15 cellular contexts compared by ENCODE assay signal in genomic region chr1:42786097-42786496, GRCh38. TPM values are rescaled to one million over a fixed set of nuclear protein-coding genes. Genes with fewer than 3 reads are reported as not detected.
DNase-seq lines count a peak whose midpoint lies in the region; ATAC-seq, FAIRE-seq and TF ChIP-seq lines count a peak whose summit lies in the region.
"Had no signal": no experiment of that assay in that cellular context is flagged by ENCODE, and none has a peak within 500 bp of the region (broad histone marks: within the 10 kb centered on the region; RNA-seq: fewer than 3 reads in every experiment).

No MANE protein-coding gene starts in this region.

- ATAC-seq in activated naive CD8-positive, alpha-beta T cell treated with anti-CD3 and anti-CD28 coated beads, Interleukin-2, amount 50 U/mL, for 24 hours = no peak
- no peak for ATAC-seq in stimulated activated memory B cell treated with anti-CD40 and anti-IgM and Interleukin-4, amounts not matched to agents 10 μg/mL and 1 μg/mL and 100 μg/mL, for 72 hours
- no peak for ATAC-seq in sciatic nerve
- ATAC-seq: K562 had no signal

- intact Hi-C loops in sciatic nerve (cut with DNase I) = no loop called here

- peaks cover 15% of the 10 kb centered on the region for H3K4me1 Mint-ChIP-seq in activated naive CD8-positive, alpha-beta T cell (ENCODE audit: low read depth)
- peaks cover 16% of the 10 kb centered on the region for H3K4me1 Mint-ChIP-seq in activated naive CD8-positive, alpha-beta T cell treated with anti-CD3 and anti-CD28 coated beads, Interleukin-2, amount 50 U/mL, for 24 hours
- peaks cover 16% of the 10 kb centered on the region for H3K4me1 Mint-ChIP-seq in endothelial cell (ENCODE audit: unreplicated experiment)
- H3K4me1 Mint-ChIP-seq in stimulated activated memory B cell treated with anti-CD40 and anti-IgM and Interleukin-4, amounts not matched to agents 10 μg/mL and 1 μg/mL and 100 μg/mL, for 72 hours = peaks cover 15% of the 10 kb centered on the region

- H3K27ac Mint-ChIP-seq in activated naive CD8-positive, alpha-beta T cell = no peak overlapping the region
- H3K27ac Mint-ChIP-seq in activated naive CD8-positive, alpha-beta T cell treated with anti-CD3 and anti-CD28 coated beads, Interleukin-2, amount 50 U/mL, for 24 hours = no peak overlapping the region
- peak overlapping the region; percentile 77 for H3K27ac Mint-ChIP-seq in endothelial cell (ENCODE audit: unreplicated experiment)
- no peak overlapping the region for H3K27ac Mint-ChIP-seq in stimulated activated memory B cell treated with anti-CD40 and anti-IgM and Interleukin-4, amounts not matched to agents 10 μg/mL and 1 μg/mL and 100 μg/mL, for 72 hours

- H3K36me3 Mint-ChIP-seq in activated naive CD8-positive, alpha-beta T cell = peaks cover 3% of the 10 kb centered on the region
- peaks cover 14% of the 10 kb centered on the region for H3K36me3 Mint-ChIP-seq in activated naive CD8-positive, alpha-beta T cell treated with anti-CD3 and anti-CD28 coated beads, Interleukin-2, amount 50 U/mL, for 24 hours (ENCODE audit: low read depth)
- H3K36me3 Mint-ChIP-seq in endothelial cell (ENCODE audit: low read depth, unreplicated experiment) = peaks cover 7% of the 10 kb centered on the region
- peaks cover 25% of the 10 kb centered on the region for H3K36me3 Mint-ChIP-seq in stimulated activated memory B cell treated with anti-CD40 and anti-IgM and Interleukin-4, amounts not matched to agents 10 μg/mL and 1 μg/mL and 100 μg/mL, for 72 hours

- TF ChIP-seq CTCF in endothelial cell (IDR thresholded peaks at IDR 0.05; ENCODE audit: unreplicated experiment) = no peak

- no peaks in the 10 kb centered on the region for H3K9me3 Mint-ChIP-seq in activated naive CD8-positive, alpha-beta T cell (ENCODE audit: low read depth)
- H3K9me3 Mint-ChIP-seq in activated naive CD8-positive, alpha-beta T cell treated with anti-CD3 and anti-CD28 coated beads, Interleukin-2, amount 50 U/mL, for 24 hours = no peaks in the 10 kb centered on the region
- no peaks in the 10 kb centered on the region for H3K9me3 Mint-ChIP-seq in endothelial cell (ENCODE audit: unreplicated experiment)
- H3K9me3 Mint-ChIP-seq in stimulated activated memory B cell treated with anti-CD40 and anti-IgM and Interleukin-4, amounts not matched to agents 10 μg/mL and 1 μg/mL and 100 μg/mL, for 72 hours = no peaks in the 10 kb centered on the region
- H3K9me3 Mint-ChIP-seq: H9 had no signal

- peak overlapping the region; percentile 80 for H3K4me3 Mint-ChIP-seq in activated naive CD8-positive, alpha-beta T cell
- no peak overlapping the region for H3K4me3 Mint-ChIP-seq in activated naive CD8-positive, alpha-beta T cell treated with anti-CD3 and anti-CD28 coated beads, Interleukin-2, amount 50 U/mL, for 24 hours
- no peak overlapping the region for H3K4me3 Mint-ChIP-seq in endothelial cell (ENCODE audit: unreplicated experiment)
- peak overlapping the region; percentile 53 for H3K4me3 Mint-ChIP-seq in stimulated activated memory B cell treated with anti-CD40 and anti-IgM and Interleukin-4, amounts not matched to agents 10 μg/mL and 1 μg/mL and 100 μg/mL, for 72 hours
- H3K4me3 Mint-ChIP-seq: H9 had no signal

- H3K27me3 Mint-ChIP-seq in activated naive CD8-positive, alpha-beta T cell = no peaks in the 10 kb centered on the region
- H3K27me3 Mint-ChIP-seq in activated naive CD8-positive, alpha-beta T cell treated with anti-CD3 and anti-CD28 coated beads, Interleukin-2, amount 50 U/mL, for 24 hours = no peaks in the 10 kb centered on the region
- H3K27me3 Mint-ChIP-seq in endothelial cell (ENCODE audit: unreplicated experiment) = peaks cover 3% of the 10 kb centered on the region
- H3K27me3 Mint-ChIP-seq in stimulated activated memory B cell treated with anti-CD40 and anti-IgM and Interleukin-4, amounts not matched to agents 10 μg/mL and 1 μg/mL and 100 μg/mL, for 72 hours = peaks cover 12% of the 10 kb centered on the region

- no peak for TF ChIP-seq POLR2A in GM12891 (IDR thresholded peaks at IDR 0.05; ENCODE audit: low read depth, low read length)

- FAIRE-seq in GM12891 (lab: Jason Lieb, UNC) = peak; percentile 48
- FAIRE-seq: islet of Langerhans, K562 had no signal

- no peak for DNase-seq in activated naive CD8-positive, alpha-beta T cell treated with anti-CD3 and anti-CD28 coated beads, Interleukin-2, amount 50 U/mL, for 24 hours
- DNase-seq in GM12891 (ENCODE audit: insufficient read length, low spot score) (no peak), endothelial cell (ENCODE audit: low spot score) (no peak), sciatic nerve (ENCODE audit: low spot score) (no peak), 8988T (no peak)
- DNase-seq: amniotic stem cell, Caco-2, EL, H9, NCI-H187, SHP77 had no signal

TF ChIP-seq in GM12891, 5 proteins besides CTCF, POLR2A, EP300 and RAD21:
- no peak for TF ChIP-seq POLR2AphosphoS5 (IDR thresholded peaks at IDR 0.05; ENCODE audit: low read depth, low read length)
- TF ChIP-seq PAX5 (IDR thresholded peaks at IDR 0.05; ENCODE audit: insufficient read depth, low read length, severe bottlenecking) = no peak
- TF ChIP-seq POU2F2 (IDR thresholded peaks at IDR 0.05; ENCODE audit: low read depth, low read length) = no peak
- no peak for TF ChIP-seq TAF1 (IDR thresholded peaks at IDR 0.05; ENCODE audit: low read depth, low read length)
- no peak for TF ChIP-seq SPI1 (IDR thresholded peaks at IDR 0.05; ENCODE audit: low read depth, low read length)
TF ChIP-seq in GM12891: peak in this region for 0.

RNA-seq across cellular contexts. Expression of gene TMEM269, which starts 1.3 kb away (rescaled TPM):
- 0.05 TPM for polyA plus RNA-seq in GM12891 (2012; ENCODE audit: low read depth, missing spikeins)
- total RNA-seq in endothelial cell (ENCODE audit: unreplicated experiment) = 0.38 TPM
- 0.31 TPM for total RNA-seq in sciatic nerve

RNA-seq across cellular contexts. Expression of gene C1orf50, which starts 19.0 kb away (rescaled TPM):
- 3.5 TPM for polyA plus RNA-seq in GM12891 (2012; ENCODE audit: low read depth, missing spikeins)
- 11.3 TPM for total RNA-seq in endothelial cell (ENCODE audit: unreplicated experiment)
- total RNA-seq in sciatic nerve = 10.8 TPM

RNA-seq across cellular contexts. Expression of gene P3H1, which starts 19.3 kb away (rescaled TPM):
- 16.2 TPM for polyA plus RNA-seq in GM12891 (2012; ENCODE audit: low read depth, missing spikeins)
- 178 TPM for total RNA-seq in endothelial cell (ENCODE audit: unreplicated experiment)
- total RNA-seq in sciatic nerve = 45.6 TPM

RNA-seq across cellular contexts. Expression of gene ERMAP, which starts 30.8 kb away (rescaled TPM):
- polyA plus RNA-seq in GM12891 (2012; ENCODE audit: low read depth, missing spikeins) = 2.7 TPM
- 12.4 TPM for total RNA-seq in endothelial cell (ENCODE audit: unreplicated experiment)
- total RNA-seq in sciatic nerve = 11.2 TPM

RNA-seq across cellular contexts. Expression of gene SVBP, which starts 31.1 kb away (rescaled TPM):
- polyA plus RNA-seq in GM12891 (2012; ENCODE audit: low read depth, missing spikeins) = 16.1 TPM
- total RNA-seq in endothelial cell (ENCODE audit: unreplicated experiment) (55.1 TPM), sciatic nerve (36.6 TPM)

Comparison
In these comparisons a context has a peak if more than half of its experiments do, and no peak if none do; other contexts are left out.
1. H3K4me3 Mint-ChIP-seq: peak in activated naive CD8-positive, alpha-beta T cell (single experiment) and stimulated activated memory B cell treated with anti-CD40 and anti-IgM and Interleukin-4, amounts not matched to agents 10 μg/mL and 1 μg/mL and 100 μg/mL, for 72 hours (single experiment); none in activated naive CD8-positive, alpha-beta T cell treated with anti-CD3 and anti-CD28 coated beads, Interleukin-2, amount 50 U/mL, for 24 hours (single experiment) and endothelial cell (single experiment).